9 cellular contexts compared by ENCODE assay signal in genomic region chr12:122965851-122966742, GRCh38. TPM values are rescaled to one million over a fixed set of nuclear protein-coding genes. Genes with fewer than 3 reads are reported as not detected.
DNase-seq lines count a peak whose midpoint lies in the region; ATAC-seq, FAIRE-seq and TF ChIP-seq lines count a peak whose summit lies in the region.
"Had no signal": no experiment of that assay in that cellular context is flagged by ENCODE, and none has a peak within 500 bp of the region (broad histone marks: within the 10 kb centered on the region; RNA-seq: fewer than 3 reads in every experiment).

Gene ABCB9, minus strand, starts transcription at chr12:122966463. Its CDS starts 6,228 bp downstream, at chr12:122960235.

- no peak for FAIRE-seq in frontal cortex (lab: Jason Lieb, UNC)
- FAIRE-seq: endometrium had no signal

- peaks cover 8% of the 10 kb centered on the region for H3K4me1 ChIP-seq in Loucy (ENCODE audit: insufficient read depth, low read length, poor library complexity, severe bottlenecking)
- peaks cover 25% of the 10 kb centered on the region for H3K4me1 ChIP-seq in SJCRH30
- peaks cover 10% of the 10 kb centered on the region for H3K4me1 ChIP-seq in neuron (ENCODE audit: insufficient read depth, low read length)
- H3K4me1 ChIP-seq in stomach smooth muscle (ENCODE audit: control insufficient read depth, insufficient read depth, low read length): peaks cover 30% of the 10 kb centered on the region

- H3K9ac ChIP-seq in Loucy (ENCODE audit: low read depth, low read length, poor library complexity, severe bottlenecking): peak within 1 kb of the TSS; percentile 66
- peak within 1 kb of the TSS; percentile 55 to 74 for H3K9ac ChIP-seq in stomach smooth muscle (ENCODE audit: low read length in 2 of 2)

- H3K9me2 ChIP-seq in Loucy (replicated peaks; ENCODE audit: low read depth, low read length): no peaks in the 10 kb centered on the region

- H3K4me3 ChIP-seq in Loucy (ENCODE audit: low read length, poor library complexity, severe bottlenecking): peak within 1 kb of the TSS; percentile 75
- peak within 1 kb of the TSS; percentile 68 for H3K4me3 ChIP-seq in SJCRH30
- peak within 1 kb of the TSS; percentile 92 for H3K4me3 ChIP-seq in neuron (ENCODE audit: low read length)
- H3K4me3 ChIP-seq in stomach smooth muscle (ENCODE audit: low read length in 2 of 2): peak within 1 kb of the TSS; percentile 80 to 81

- peak within 1 kb of the TSS; percentile 98 for H3K4me2 ChIP-seq in Loucy (ENCODE audit: low read depth, low read length, poor library complexity, severe bottlenecking)

- ATAC-seq in GM21528 (IDR thresholded peaks at IDR 0.05; ENCODE audit: low FRiP score, unreplicated experiment): peak; percentile 58

- H3K27me3 ChIP-seq in Loucy (ENCODE audit: insufficient read depth, low read length, poor library complexity, severe bottlenecking) (no peaks in the 10 kb centered on the region), SJCRH30 (no peaks in the 10 kb centered on the region), neuron (ENCODE audit: insufficient read depth, low read length) (no peaks in the 10 kb centered on the region), stomach smooth muscle (ENCODE audit: control insufficient read depth in 1 of 2, insufficient read depth in 2 of 2, low read length in 2 of 2) (no peaks in the 10 kb centered on the region)

- H3K27ac ChIP-seq in SJCRH30: no peak within 1 kb of the TSS
- peak within 1 kb of the TSS; percentile 53 for H3K27ac ChIP-seq in stomach smooth muscle (ENCODE audit: low read length)

- H4K20me1 ChIP-seq in Loucy (ENCODE audit: insufficient read depth, low read length, poor library complexity, severe bottlenecking): no peaks in the 10 kb centered on the region

- H2AFZ ChIP-seq in Loucy (ENCODE audit: low read length) (peak within 1 kb of the TSS; percentile 87), neuron (ENCODE audit: low read depth, low read length) (peak within 1 kb of the TSS; percentile 96)

- TF ChIP-seq CTCF in Loucy (conservative IDR thresholded peaks at IDR 0.05; ENCODE audit: low read length): no peak

- H3K36me3 ChIP-seq in Loucy (ENCODE audit: insufficient read depth, low read length): no peaks in the 10 kb centered on the region
- no peaks in the 10 kb centered on the region for H3K36me3 ChIP-seq in SJCRH30
- no peaks in the 10 kb centered on the region for H3K36me3 ChIP-seq in neuron (ENCODE audit: insufficient read depth, low read length)
- H3K36me3 ChIP-seq in stomach smooth muscle (ENCODE audit: control insufficient read depth in 2 of 2, insufficient read depth in 2 of 2, low read length in 2 of 2): no peaks in the 10 kb centered on the region

- H3K79me2 ChIP-seq in Loucy (ENCODE audit: insufficient read depth, low read length): no peaks in the 10 kb centered on the region

- H3K9me3 ChIP-seq in Loucy (ENCODE audit: insufficient read depth, low read depth, low read length): no peaks in the 10 kb centered on the region
- no peaks in the 10 kb centered on the region for H3K9me3 ChIP-seq in SJCRH30 (replicated peaks)
- no peaks in the 10 kb centered on the region for H3K9me3 ChIP-seq in neuron (ENCODE audit: low read length)
- H3K9me3 ChIP-seq in stomach smooth muscle (ENCODE audit: control insufficient read depth in 2 of 2, low read length in 2 of 2): no peaks in the 10 kb centered on the region

- H3F3A ChIP-seq in Loucy (ENCODE audit: low read depth): no peaks in the 10 kb centered on the region

- DNase-seq in COLO668 (lab: John Stamatoyannopoulos, UW; ENCODE audit: unreplicated experiment): peak; percentile 99
- DNase-seq in SJCRH30: peak; percentile 89 to 90
- peak; percentile 66 to 94 (median 92) for DNase-seq in activated naive CD4-positive, alpha-beta T cell (lab: John Stamatoyannopoulos, UW)
- peak; percentile 87 to 98 for DNase-seq in frontal cortex (ENCODE audit: low spot score in 2 of 2)

RNA-seq across cellular contexts. Expression of gene ABCB9, which starts in this region (rescaled TPM):
- total RNA-seq in SJCRH30 (2014; rRNA removed; shearing (Covaris generic)): 5.9 and 7.1 TPM in 2 replicates
- total RNA-seq in frontal cortex: 17.5 TPM
